19 cellular contexts compared by ENCODE assay signal in genomic region chr15:61528590-61528929, GRCh38.
DNase-seq lines count a peak whose midpoint lies in the region; ATAC-seq and TF ChIP-seq lines count a peak whose summit lies in the region.
"Had no signal": no experiment of that assay in that cellular context is flagged by ENCODE, and none has a peak within 500 bp of the region (broad histone marks: within the 10 kb centered on the region; RNA-seq: fewer than 3 reads in every experiment).

No MANE protein-coding gene starts in this region.

- H3K4me2 ChIP-seq in BLaER1 treated with 17β-estradiol and CSF1 and Interleukin-3, amounts not matched to agents 10 nM and 100 nM: peak overlapping the region; percentile 64 to 88 (median 79)
- H3K4me2 ChIP-seq in PC-3 (ENCODE audit: low read length): no peak overlapping the region

- CTCF ChIA-PET in PC-3 (lab: Charles Lee): no interaction called here

- peak overlapping the region in 10 of 11 experiments; percentile 6 to 71 (median 46); a peak in 17 of 22 replicates for H3K27ac ChIP-seq in BLaER1 treated with 17β-estradiol and CSF1 and Interleukin-3, amounts not matched to agents 10 nM and 100 nM
- H3K27ac ChIP-seq in PC-3 (ENCODE audit: low read length): no peak overlapping the region
- H3K27ac ChIP-seq: brain microvascular endothelial cell, tibial artery had no signal

- H3K27me3 Mint-ChIP-seq in glutamatergic neuron (ENCODE audit: unreplicated experiment): peaks cover 9% of the 10 kb centered on the region
- H3K27me3 Mint-ChIP-seq in naive thymus-derived CD8-positive, alpha-beta T cell: peaks cover 0 to 11% (median 6%) of the 10 kb centered on the region in 5 donors

- H3K9me3 ChIP-seq in BLaER1 treated with 17β-estradiol and CSF1 and Interleukin-3, amounts not matched to agents 10 nM and 100 nM (replicated peaks in 1 of 11): no peaks in the 10 kb centered on the region
- H3K9me3 ChIP-seq in PC-3 (ENCODE audit: low read length): no peaks in the 10 kb centered on the region
- H3K9me3 ChIP-seq: tibial artery had no signal

- intact Hi-C loops in PC-3 (cut with micrococcal nuclease): no loop called here
- intact Hi-C loops in lower leg skin (cut with DNase I; ENCODE audit: low total_unique reads): no loop called here

- no peaks in the 10 kb centered on the region for H3F3A ChIP-seq in PC-3 (ENCODE audit: low read length, unreplicated experiment)

- BruUV-seq in PC-3 (replicated peaks; lab: Mats Ljungman, UMichigan): no TSS peak

- peak overlapping the region in 3 of 10 experiments; percentile 4 to 35 (median 16); a peak in 6 of 20 replicates for H3K4me3 ChIP-seq in BLaER1 treated with 17β-estradiol and CSF1 and Interleukin-3, amounts not matched to agents 10 nM and 100 nM
- H3K4me3 ChIP-seq in PC-3 (ENCODE audit: low read length) (no peak overlapping the region), lower leg skin (ENCODE audit: low read depth, poor library complexity, severe bottlenecking) (no peak overlapping the region)
- H3K4me3 ChIP-seq: tibial artery had no signal

- POLR2A ChIA-PET in PC-3 (lab: Charles Lee; ENCODE audit: unreplicated experiment): no interaction called here
- POLR2A ChIA-PET in naive thymus-derived CD8-positive, alpha-beta T cell (lab: Charles Lee): no interaction called here

- H3K79me2 ChIP-seq in PC-3 (ENCODE audit: low read length): no peaks in the 10 kb centered on the region

- H3K27me3 ChIP-seq in BLaER1 treated with 17β-estradiol and CSF1 and Interleukin-3, amounts not matched to agents 10 nM and 100 nM: no peaks in the 10 kb centered on the region
- peaks cover 29% of the 10 kb centered on the region for H3K27me3 ChIP-seq in PC-3 (ENCODE audit: low read length)
- H3K27me3 ChIP-seq: brain microvascular endothelial cell, tibial artery had no signal

- peak overlapping the region in 8 of 11 experiments; percentile 14 to 58 (median 34); a peak in 12 of 22 replicates for H3K9ac ChIP-seq in BLaER1 treated with 17β-estradiol and CSF1 and Interleukin-3, amounts not matched to agents 10 nM and 100 nM
- no peak overlapping the region for H3K9ac ChIP-seq in PC-3 (ENCODE audit: low read length)

- peaks cover 9% of the 10 kb centered on the region for H3K9me3 Mint-ChIP-seq in glutamatergic neuron (ENCODE audit: unreplicated experiment)
- no peaks in the 10 kb centered on the region for H3K9me3 Mint-ChIP-seq in naive thymus-derived CD8-positive, alpha-beta T cell
- H3K9me3 Mint-ChIP-seq: natural killer cell treated with Interleukin-12 subunit alpha and Interleukin-12 subunit beta and Interleukin-15 and Interleukin-18, amount 100 ng/mL, for 72 hours; T-cell had no signal

- 50% methylated on average over 2 of the region's 2 CpGs for WGBS in lower leg skin, 2 donors

- ATAC-seq in GM18867 (IDR thresholded peaks at IDR 0.05; ENCODE audit: unreplicated experiment) (peak; percentile 30), PC-3 (no peak), HG02884 (IDR thresholded peaks at IDR 0.05; ENCODE audit: unreplicated experiment) (no peak)
- no peak for ATAC-seq in naive thymus-derived CD8-positive, alpha-beta T cell
- ATAC-seq: activated CD8-positive, alpha-beta T cell treated with anti-CD3 and anti-CD28 coated beads, Interleukin-2, amount 10 ng/mL, durations not matched to agents 7 days and 5 days; esophagus mucosa; natural killer cell treated with Interleukin-12 subunit alpha and Interleukin-12 subunit beta and Interleukin-15 and Interleukin-18, amount 100 ng/mL, for 72 hours; Right ventricle myocardium inferior; T-cell had no signal

- no peak overlapping the region for H3K4me3 Mint-ChIP-seq in glutamatergic neuron (ENCODE audit: unreplicated experiment)
- H3K4me3 Mint-ChIP-seq in naive thymus-derived CD8-positive, alpha-beta T cell: no peak overlapping the region
- H3K4me3 Mint-ChIP-seq: activated CD8-positive, alpha-beta T cell treated with anti-CD3 and anti-CD28 coated beads, Interleukin-2, amount 10 ng/mL, durations not matched to agents 7 days and 5 days; activated naive CD8-positive, alpha-beta T cell; natural killer cell treated with Interleukin-12 subunit alpha and Interleukin-12 subunit beta and Interleukin-15 and Interleukin-18, amount 100 ng/mL, for 72 hours; T-cell had no signal

- DNase-seq in PC-3 (peak; percentile 10), glutamatergic neuron (no peak), lower leg skin (ENCODE audit: low spot score in 2 of 2) (no peak), GM19238 (ENCODE audit: insufficient read length, low spot score) (no peak)
- DNase-seq in naive thymus-derived CD8-positive, alpha-beta T cell: no peak
- DNase-seq: activated CD8-positive, alpha-beta T cell treated with anti-CD3 and anti-CD28 coated beads, Interleukin-2, amount 10 ng/mL, durations not matched to agents 7 days and 5 days; brain microvascular endothelial cell; head of caudate nucleus; mesenchymal stem cell; stimulated activated naive CD4-positive, alpha-beta T cell; T-cell; tibial artery had no signal

- no peak overlapping the region for H2AFZ ChIP-seq in PC-3 (ENCODE audit: low read length)

- no peaks in the 10 kb centered on the region for H3K36me3 ChIP-seq in BLaER1 treated with 17β-estradiol and CSF1 and Interleukin-3, amounts not matched to agents 10 nM and 100 nM
- no peaks in the 10 kb centered on the region for H3K36me3 ChIP-seq in PC-3 (ENCODE audit: low read depth, low read length)
- H3K36me3 ChIP-seq: brain microvascular endothelial cell, tibial artery had no signal

- no peaks in the 10 kb centered on the region for H4K20me1 ChIP-seq in BLaER1 treated with 17β-estradiol and CSF1 and Interleukin-3, amounts not matched to agents 10 nM and 100 nM
- no peaks in the 10 kb centered on the region for H4K20me1 ChIP-seq in PC-3 (ENCODE audit: low read length)

- no peak for TF ChIP-seq POLR2A in lower leg skin (IDR thresholded peaks at IDR 0.05)

- peaks cover 28 to 82% (median 71%) of the 10 kb centered on the region in 10 experiments for H3K4me1 ChIP-seq in BLaER1 treated with 17β-estradiol and CSF1 and Interleukin-3, amounts not matched to agents 10 nM and 100 nM
- H3K4me1 ChIP-seq in PC-3 (ENCODE audit: insufficient read depth, low read length): no peaks in the 10 kb centered on the region
- H3K4me1 ChIP-seq: tibial artery had no signal

- TF ChIP-seq CTCF in PC-3 (conservative IDR thresholded peaks at IDR 0.05; ENCODE audit: low read depth, low read length) (no peak), glutamatergic neuron (IDR thresholded peaks at IDR 0.05; ENCODE audit: partially characterized antibody, unreplicated experiment) (no peak), lower leg skin (IDR thresholded peaks at IDR 0.05) (no peak)

- H3K27ac Mint-ChIP-seq in glutamatergic neuron (ENCODE audit: unreplicated experiment): peak overlapping the region; percentile 87
- H3K27ac Mint-ChIP-seq in naive thymus-derived CD8-positive, alpha-beta T cell: no peak overlapping the region
- H3K27ac Mint-ChIP-seq: activated CD8-positive, alpha-beta T cell treated with anti-CD3 and anti-CD28 coated beads, Interleukin-2, amount 10 ng/mL, durations not matched to agents 7 days and 5 days; activated naive CD8-positive, alpha-beta T cell; natural killer cell treated with Interleukin-12 subunit alpha and Interleukin-12 subunit beta and Interleukin-15 and Interleukin-18, amount 100 ng/mL, for 72 hours; T-cell had no signal

- no peaks in the 10 kb centered on the region for H3K9me2 ChIP-seq in PC-3 (replicated peaks; ENCODE audit: low read length)

- H3K4me1 Mint-ChIP-seq in glutamatergic neuron (ENCODE audit: low read depth, unreplicated experiment): peaks cover 31% of the 10 kb centered on the region
- H3K4me1 Mint-ChIP-seq in naive thymus-derived CD8-positive, alpha-beta T cell: peaks cover 0 to 3% (median 0%) of the 10 kb centered on the region in 4 donors
- H3K4me1 Mint-ChIP-seq: T-cell had no signal

- no peaks in the 10 kb centered on the region for H3K36me3 Mint-ChIP-seq in glutamatergic neuron (ENCODE audit: unreplicated experiment)
- no peaks in the 10 kb centered on the region for H3K36me3 Mint-ChIP-seq in naive thymus-derived CD8-positive, alpha-beta T cell
- H3K36me3 Mint-ChIP-seq: activated naive CD8-positive, alpha-beta T cell; natural killer cell treated with Interleukin-12 subunit alpha and Interleukin-12 subunit beta and Interleukin-15 and Interleukin-18, amount 100 ng/mL, for 72 hours; T-cell had no signal
